In genomic region chr19:47348819-47349795, GRCh38 we compare ENCODE assay signal across 8 cellular contexts. TPM values are rescaled to one million over a fixed set of nuclear protein-coding genes. Genes with fewer than 3 reads are reported as not detected.
DNase-seq lines count a peak whose midpoint lies in the region; ATAC-seq, FAIRE-seq and TF ChIP-seq lines count a peak whose summit lies in the region.

Gene DHX34 (plus strand): TSS chr19:47349315. CDS start chr19:47353031, 3,716 bp downstream.

- DNase-seq in NCI-H1694 treated with DMSO at 0.1 percent for 48 hours (lab: John Stamatoyannopoulos, UW) (peak; percentile 98), T-helper 17 cell (peak; percentile 96 to 99 (median 98)), left ventricle myocardium inferior (peak; percentile 99), prostate gland (ENCODE audit: low spot score) (peak; percentile 96), urothelium cell line (ENCODE audit: low spot score) (peak; percentile 100)

- H3K4me3 Mint-ChIP-seq in T-helper 17 cell = peak within 1 kb of the TSS; percentile 98

- TF ChIP-seq CTCF in left ventricle myocardium inferior (IDR thresholded peaks at IDR 0.05; ENCODE audit: borderline replicate concordance) = peak; percentile 99
- TF ChIP-seq CTCF in prostate gland (IDR thresholded peaks at IDR 0.05) = peak; percentile 89 to 100 (median 100)

- peaks cover 37% of the 10 kb centered on the region for H3K4me1 ChIP-seq in left ventricle myocardium inferior
- peaks cover 2% of the 10 kb centered on the region for H3K4me1 ChIP-seq in prostate gland (replicated peaks)

- intact Hi-C loops in left ventricle myocardium inferior (cut with micrococcal nuclease) = no loop called here
- intact Hi-C loops in prostate gland (cut with DNase I) = no loop called here

- peak within 1 kb of the TSS; percentile 92 for H3K27ac Mint-ChIP-seq in T-helper 17 cell

- TF ChIP-seq POLR2A in GM15510 (IDR thresholded peaks at IDR 0.05; ENCODE audit: borderline replicate concordance, extremely low read depth, insufficient read length) = peak; percentile 76
- TF ChIP-seq POLR2A in prostate gland (IDR thresholded peaks at IDR 0.05) = peak; percentile 62

- H3K27ac ChIP-seq in angular gyrus (ENCODE audit: low read depth, low read length) (peak within 1 kb of the TSS; percentile 73), left ventricle myocardium inferior (replicated peaks) (peak within 1 kb of the TSS; percentile 68), prostate gland (peak within 1 kb of the TSS; percentile 45 to 52)

- 3% methylated on average over 60 of the region's 63 CpGs for WGBS in prostate gland

- no peaks in the 10 kb centered on the region for H3K27me3 Mint-ChIP-seq in T-helper 17 cell

- peak; percentile 94 for FAIRE-seq in urothelium cell line (lab: Jason Lieb, UNC)

- ATAC-seq in HG02885 (IDR thresholded peaks at IDR 0.05; ENCODE audit: poor library complexity, unreplicated experiment) (peak; percentile 98), T-helper 17 cell (peak; percentile 98)

- H3K9me3 ChIP-seq in T-helper 17 cell (ENCODE audit: control insufficient read depth, low read length, poor library complexity, severe bottlenecking) = no peaks in the 10 kb centered on the region
- no peaks in the 10 kb centered on the region for H3K9me3 ChIP-seq in left ventricle myocardium inferior (replicated peaks)
- H3K9me3 ChIP-seq in prostate gland = no peaks in the 10 kb centered on the region

- no peaks in the 10 kb centered on the region for H3K36me3 Mint-ChIP-seq in T-helper 17 cell (ENCODE audit: low read depth)

- H3K27me3 ChIP-seq in left ventricle myocardium inferior (ENCODE audit: low read depth) (no peaks in the 10 kb centered on the region), prostate gland (replicated peaks; ENCODE audit: insufficient read depth) (no peaks in the 10 kb centered on the region)

- H3K4me3 ChIP-seq in left ventricle myocardium inferior = peak within 1 kb of the TSS; percentile 85
- peak within 1 kb of the TSS; percentile 54 to 89 for H3K4me3 ChIP-seq in prostate gland

- H3K36me3 ChIP-seq in left ventricle myocardium inferior (peaks cover 16% of the 10 kb centered on the region), prostate gland (peaks cover 0 to 13% of the 10 kb centered on the region in 2 donors)

- H3K4me1 Mint-ChIP-seq in T-helper 17 cell = peaks cover 24% of the 10 kb centered on the region

RNA-seq across cellular contexts. Expression of gene DHX34, which starts in this region (rescaled TPM):
- total RNA-seq in T-helper 17 cell (10 to 100 TPM in 1 of 2 donors, 1 to 10 TPM in 1; 9.1 to 11.2 TPM), left ventricle myocardium inferior (8.1 TPM), prostate gland (10 to 100 TPM; 15.5 to 41.8 TPM)

Comparison
In these comparisons a context has a peak if more than half of its experiments do, and no peak if none do; other contexts are left out.
1. Peak in every context shown above with its lines: DNase-seq, ATAC-seq, H3K4me3 ChIP-seq and H3K27ac ChIP-seq.